2 cellular contexts compared by ENCODE assay signal in genomic region chr16:13665876-13666275, GRCh38.
TF ChIP-seq lines count a peak whose summit lies in the region.

No MANE protein-coding gene starts in this region.

TF ChIP-seq in HepG2, 621 proteins besides CTCF, POLR2A, EP300 and RAD21:
- TF ChIP-seq TSC22D2 (CRISPR knock-in tag; IDR thresholded peaks at IDR 0.05; ENCODE audit: borderline replicate concordance) (no peak), LCORL (IDR thresholded peaks at IDR 0.05) (0 out of 2 replicates have a peak, but pooled peaks have one; percentile 23), LCORL (CRISPR knock-in tag; IDR thresholded peaks at IDR 0.05) (no peak), ZNF256 (CRISPR knock-in tag; conservative IDR thresholded peaks at IDR 0.05) (no peak), ZBTB44 (CRISPR knock-in tag; IDR thresholded peaks at IDR 0.05) (no peak), ZNF720 (CRISPR knock-in tag; IDR thresholded peaks at IDR 0.05) (no peak), BHLHE40 (IDR thresholded peaks at IDR 0.05; ENCODE audit: low read length) (no peak), HNRNPK (IDR thresholded peaks at IDR 0.05; ENCODE audit: low read depth, low read length, poor library complexity, severe bottlenecking) (peak; percentile 84), HNRNPLL (IDR thresholded peaks at IDR 0.05; ENCODE audit: low read depth, low read length, poor library complexity, severe bottlenecking) (no peak), ZNF770 (CRISPR knock-in tag; IDR thresholded peaks at IDR 0.05) (no peak), RBM39 (IDR thresholded peaks at IDR 0.05; ENCODE audit: low read depth, low read length, poor library complexity, severe bottlenecking) (no peak), SMAD3 (CRISPR knock-in tag; IDR thresholded peaks at IDR 0.05) (no peak), ZNF276 (CRISPR knock-in tag; IDR thresholded peaks at IDR 0.05; ENCODE audit: low read depth) (no peak), IRF2 (CRISPR knock-in tag; IDR thresholded peaks at IDR 0.05) (no peak), PCBP2 (optimal IDR thresholded peaks at IDR 0.05; ENCODE audit: low read depth, low read length, poor library complexity, severe bottlenecking) (peak; percentile 74), ZFP82 (CRISPR knock-in tag; IDR thresholded peaks at IDR 0.05; ENCODE audit: borderline replicate concordance) (no peak), TBP (CRISPR knock-in tag; IDR thresholded peaks at IDR 0.05) (no peak)
TF ChIP-seq in HepG2: peak in this region for 3.

TF ChIP-seq in K562, 482 proteins besides CTCF, POLR2A, EP300 and RAD21:
- TF ChIP-seq FOXK1 (CRISPR knock-in tag; IDR thresholded peaks at IDR 0.05; ENCODE audit: borderline replicate concordance) (no peak), NKRF (IDR thresholded peaks at IDR 0.05; ENCODE audit: borderline replicate concordance) (no peak), TAF9B (IDR thresholded peaks at IDR 0.05; ENCODE audit: partially characterized antibody) (no peak), ZBTB33 (CRISPR knock-in tag; IDR thresholded peaks at IDR 0.05) (no peak), HNRNPK (IDR thresholded peaks at IDR 0.05; ENCODE audit: low read depth, low read length, poor library complexity, severe bottlenecking) (peak; percentile 67), USF2 (CRISPR knock-in tag; IDR thresholded peaks at IDR 0.05) (no peak), RBM15 (IDR thresholded peaks at IDR 0.05; ENCODE audit: insufficient read depth, low read length) (no peak), CEBPB (tag; IDR thresholded peaks at IDR 0.05) (no peak)
